8 cellular contexts compared by ENCODE assay signal in the genomic region with DNA sequence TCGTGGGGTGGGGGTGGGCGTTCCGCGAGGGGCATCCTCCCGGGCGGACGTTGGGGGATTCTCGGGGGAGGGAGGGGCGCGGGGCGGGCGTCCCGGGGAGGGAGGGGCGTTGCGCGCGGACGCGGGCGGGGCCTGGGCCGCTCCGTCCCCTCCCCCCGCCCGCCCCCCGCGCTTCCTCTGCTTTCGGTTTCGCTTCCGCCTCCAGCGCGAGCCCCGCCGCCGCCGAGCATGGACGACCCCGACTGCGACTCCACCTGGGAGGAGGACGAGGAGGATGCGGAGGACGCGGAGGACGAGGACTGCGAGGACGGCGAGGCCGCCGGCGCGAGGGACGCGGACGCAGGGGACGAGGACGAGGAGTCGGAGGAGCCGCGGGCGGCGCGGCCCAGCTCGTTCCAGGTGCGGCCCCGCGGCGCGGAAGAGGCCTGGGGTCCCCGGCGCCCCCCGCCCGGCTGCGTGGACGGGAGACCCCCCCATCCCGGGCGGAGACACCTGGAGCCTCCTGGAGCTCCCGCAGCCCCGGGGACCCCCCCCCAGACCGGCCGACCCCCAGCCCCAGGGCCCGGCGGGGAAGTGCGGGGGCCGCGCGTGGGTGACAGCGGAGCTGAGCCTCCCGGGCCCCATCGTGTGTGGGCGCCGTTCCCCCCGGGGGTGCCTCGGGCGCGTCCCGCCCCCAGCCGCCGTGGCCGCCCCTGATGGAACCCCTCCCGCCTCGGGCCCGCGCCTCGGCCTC. TPM values are rescaled to one million over a fixed set of nuclear protein-coding genes. Genes with fewer than 3 reads are reported as not detected.
DNase-seq lines count a peak whose midpoint lies in the region; ATAC-seq and TF ChIP-seq lines count a peak whose summit lies in the region.

A gene with protein sequence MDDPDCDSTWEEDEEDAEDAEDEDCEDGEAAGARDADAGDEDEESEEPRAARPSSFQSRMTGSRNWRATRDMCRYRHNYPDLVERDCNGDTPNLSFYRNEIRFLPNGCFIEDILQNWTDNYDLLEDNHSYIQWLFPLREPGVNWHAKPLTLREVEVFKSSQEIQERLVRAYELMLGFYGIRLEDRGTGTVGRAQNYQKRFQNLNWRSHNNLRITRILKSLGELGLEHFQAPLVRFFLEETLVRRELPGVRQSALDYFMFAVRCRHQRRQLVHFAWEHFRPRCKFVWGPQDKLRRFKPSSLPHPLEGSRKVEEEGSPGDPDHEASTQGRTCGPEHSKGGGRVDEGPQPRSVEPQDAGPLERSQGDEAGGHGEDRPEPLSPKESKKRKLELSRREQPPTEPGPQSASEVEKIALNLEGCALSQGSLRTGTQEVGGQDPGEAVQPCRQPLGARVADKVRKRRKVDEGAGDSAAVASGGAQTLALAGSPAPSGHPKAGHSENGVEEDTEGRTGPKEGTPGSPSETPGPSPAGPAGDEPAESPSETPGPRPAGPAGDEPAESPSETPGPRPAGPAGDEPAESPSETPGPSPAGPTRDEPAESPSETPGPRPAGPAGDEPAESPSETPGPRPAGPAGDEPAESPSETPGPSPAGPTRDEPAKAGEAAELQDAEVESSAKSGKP (plus strand): TSS at position 204 of the 733 bp plus-strand sequence. CDS start 25 bp downstream, at position 229.

- H3F3A ChIP-seq in MM.1S (ENCODE audit: insufficient read depth, low read length), result no peaks in the 10 kb centered on the region

- ATAC-seq in GM18909 (IDR thresholded peaks at IDR 0.05; ENCODE audit: poor library complexity, unreplicated experiment), result peak; percentile 42
- ATAC-seq in left colon, result peak; percentile 56
- no peak for ATAC-seq in HG03469 (IDR thresholded peaks at IDR 0.05; ENCODE audit: unreplicated experiment)

- H3K4me1 ChIP-seq in ACC112 (ENCODE audit: control insufficient read depth, insufficient read depth, low read length, unreplicated experiment), result peaks cover 11% of the 10 kb centered on the region
- peaks cover 9% of the 10 kb centered on the region; the same call in 1 of the 2 replicates for H3K4me1 ChIP-seq in MM.1S (ENCODE audit: low read length)

- peak within 1 kb of the TSS; percentile 91 for H3K4me2 ChIP-seq in MM.1S (ENCODE audit: low read depth, low read length)

- no peak for TF ChIP-seq CTCF in MM.1S (IDR thresholded peaks at IDR 0.05; ENCODE audit: low read length)
- TF ChIP-seq CTCF in choroid plexus epithelial cell (conservative IDR thresholded peaks at IDR 0.05; ENCODE audit: low read depth, low read length), result no peak

- intact Hi-C loops in left colon (cut with DNase I, micrococcal nuclease), result no loop called here

- peak within 1 kb of the TSS; percentile 73 for H2AFZ ChIP-seq in ACC112 (ENCODE audit: low read length, unreplicated experiment)
- peak within 1 kb of the TSS; percentile 80 for H2AFZ ChIP-seq in MM.1S (ENCODE audit: low read length)

- H3K79me2 ChIP-seq in ACC112 (ENCODE audit: control insufficient read depth, insufficient read depth, low read length, unreplicated experiment), result peaks cover 36% of the 10 kb centered on the region
- H3K79me2 ChIP-seq in MM.1S (ENCODE audit: low read length), result peaks cover 23% of the 10 kb centered on the region

- H3K4me3 ChIP-seq in ACC112 (ENCODE audit: low read depth, low read length), result peak within 1 kb of the TSS; percentile 98
- H3K4me3 ChIP-seq in MM.1S (ENCODE audit: low read length), result peak within 1 kb of the TSS; percentile 88
- peak within 1 kb of the TSS; percentile 97 for H3K4me3 ChIP-seq in choroid plexus epithelial cell (ENCODE audit: low read depth, low read length)

- no peaks in the 10 kb centered on the region for H4K20me1 ChIP-seq in MM.1S (ENCODE audit: insufficient read depth, low read length)

- H3K9ac ChIP-seq in MM.1S (ENCODE audit: low read length), result peak within 1 kb of the TSS; percentile 71

- DNase-seq in MM.1S (peak; percentile 65), choroid plexus epithelial cell (ENCODE audit: low read depth) (peak; percentile 52), left colon (peak in 1 of 2 donors; percentile 78)
- DNase-seq in activated CD4-positive, alpha-beta T cell treated with anti-CD3 and anti-CD28 coated beads for 1 hour, result peak; percentile 64
- peak; percentile 71 for DNase-seq in stimulated activated CD4-positive, alpha-beta T cell treated with anti-CD3 and anti-CD28 coated beads, Interleukin-2, amount 100 ng/mL, for 4 hours (ENCODE audit: low read depth)

- peak within 1 kb of the TSS; percentile 55 for H3K27ac ChIP-seq in ACC112 (ENCODE audit: low read depth, low read length)
- no peak within 1 kb of the TSS for H3K27ac ChIP-seq in MM.1S (ENCODE audit: low read length)

- H3K9me3 ChIP-seq in MM.1S (replicated peaks; ENCODE audit: insufficient read depth, low read length), result no peaks in the 10 kb centered on the region

- H3K27me3 ChIP-seq in ACC112 (ENCODE audit: insufficient read depth, low read length) (no peaks in the 10 kb centered on the region), MM.1S (replicated peaks; ENCODE audit: insufficient read depth, low read length) (no peaks in the 10 kb centered on the region)

- H3K36me3 ChIP-seq in ACC112 (ENCODE audit: insufficient read depth, low read length) (peaks cover 6% of the 10 kb centered on the region; the same call in 1 of the 2 replicates), MM.1S (replicated peaks; ENCODE audit: insufficient read depth, low read length) (0 out of 2 replicates have a peak, but pooled peaks cover 2% of the 10 kb centered on the region)

- no peaks in the 10 kb centered on the region for H3K9me2 ChIP-seq in MM.1S (replicated peaks; ENCODE audit: insufficient read depth, low read length)

RNA-seq across cellular contexts. Expression of the gene that starts here (rescaled TPM):
- 10 to 100 TPM; 39.5 to 41.0 TPM for total RNA-seq in left colon
